In genomic region chr6:42140051-42140450, GRCh38 we compare ENCODE assay signal across 1 cellular context.
TF ChIP-seq lines count a peak whose summit lies in the region.

No MANE protein-coding gene starts in this region.

TF ChIP-seq in K562, 482 proteins besides CTCF, POLR2A, EP300 and RAD21:
- no peak for TF ChIP-seq HNRNPH1 (optimal IDR thresholded peaks at IDR 0.05; ENCODE audit: low read depth, low read length)
- TF ChIP-seq CBX2 (IDR thresholded peaks at IDR 0.05; ENCODE audit: insufficient read depth, low read length, poor library complexity, severe bottlenecking): no peak
- TF ChIP-seq CCNT2 (IDR thresholded peaks at IDR 0.05; ENCODE audit: borderline replicate concordance, extremely low read depth, insufficient read length, low read depth, low read length): no peak
- TF ChIP-seq NCOA2 (IDR thresholded peaks at IDR 0.05; ENCODE audit: partially characterized antibody in 2 of 2): no peak
- no peak for TF ChIP-seq POLR3A (IDR thresholded peaks at IDR 0.05; ENCODE audit: borderline replicate concordance, extremely low read depth, insufficient read depth, insufficient read length)
- TF ChIP-seq ZNF354B (CRISPR knock-in tag; IDR thresholded peaks at IDR 0.05): no peak
- no peak for TF ChIP-seq NR1H2 (CRISPR knock-in tag; IDR thresholded peaks at IDR 0.05)
- TF ChIP-seq ARHGAP35 (IDR thresholded peaks at IDR 0.05; ENCODE audit: partially characterized antibody): no peak
- TF ChIP-seq MAX (CRISPR knock-in tag; IDR thresholded peaks at IDR 0.05): peak; percentile 18; the same call in 1 of the 2 replicates
- no peak for TF ChIP-seq POLR2B (IDR thresholded peaks at IDR 0.05; ENCODE audit: low read depth, partially characterized antibody)
- no peak for TF ChIP-seq SMARCA5 (IDR thresholded peaks at IDR 0.05)
- TF ChIP-seq NKRF (IDR thresholded peaks at IDR 0.05; ENCODE audit: borderline replicate concordance): no peak
- TF ChIP-seq MXI1 (IDR thresholded peaks at IDR 0.05; ENCODE audit: low read depth, low read length): no peak
- TF ChIP-seq SNIP1 (IDR thresholded peaks at IDR 0.05; ENCODE audit: low read depth): no peak
- no peak for TF ChIP-seq CREB1 (IDR thresholded peaks at IDR 0.05)
- TF ChIP-seq CREB1 (CRISPR knock-in tag; IDR thresholded peaks at IDR 0.05): no peak
- TF ChIP-seq KAT7 (CRISPR knock-in tag; IDR thresholded peaks at IDR 0.05; ENCODE audit: borderline replicate concordance): 0 out of 2 replicates have a peak, but pooled peaks have one; percentile 66
- TF ChIP-seq USF2 (CRISPR knock-in tag; IDR thresholded peaks at IDR 0.05): no peak
- TF ChIP-seq CBFA2T3 (IDR thresholded peaks at IDR 0.05): no peak
- TF ChIP-seq ZNF212 (CRISPR knock-in tag; IDR thresholded peaks at IDR 0.05): no peak
- TF ChIP-seq KAT2B (IDR thresholded peaks at IDR 0.05; ENCODE audit: low read depth, low read length): no peak
- no peak for TF ChIP-seq HOXB6 (CRISPR knock-in tag; IDR thresholded peaks at IDR 0.05; ENCODE audit: borderline replicate concordance)
- TF ChIP-seq U2AF1 (optimal IDR thresholded peaks at IDR 0.05; ENCODE audit: low read depth, low read length): no peak
- TF ChIP-seq PHB2 (IDR thresholded peaks at IDR 0.05; ENCODE audit: low read depth): no peak
- TF ChIP-seq SMARCA4 (IDR thresholded peaks at IDR 0.05): no peak
- TF ChIP-seq SPI1 (IDR thresholded peaks at IDR 0.05; ENCODE audit: borderline replicate concordance, low read depth, low read length): peak; percentile 95
- TF ChIP-seq TFAP4 (CRISPR knock-in tag; IDR thresholded peaks at IDR 0.05; ENCODE audit: borderline replicate concordance): peak; percentile 51; the same call in 1 of the 2 replicates
- TF ChIP-seq KHSRP (IDR thresholded peaks at IDR 0.05): no peak
- no peak for TF ChIP-seq ZNF232 (CRISPR knock-in tag; IDR thresholded peaks at IDR 0.05)
- TF ChIP-seq ZNF282 (CRISPR knock-in tag; IDR thresholded peaks at IDR 0.05): no peak
- no peak for TF ChIP-seq STAT6 (CRISPR knock-in tag; IDR thresholded peaks at IDR 0.05)
